ENCODE assay signal across 10 cellular contexts in the genomic region with DNA sequence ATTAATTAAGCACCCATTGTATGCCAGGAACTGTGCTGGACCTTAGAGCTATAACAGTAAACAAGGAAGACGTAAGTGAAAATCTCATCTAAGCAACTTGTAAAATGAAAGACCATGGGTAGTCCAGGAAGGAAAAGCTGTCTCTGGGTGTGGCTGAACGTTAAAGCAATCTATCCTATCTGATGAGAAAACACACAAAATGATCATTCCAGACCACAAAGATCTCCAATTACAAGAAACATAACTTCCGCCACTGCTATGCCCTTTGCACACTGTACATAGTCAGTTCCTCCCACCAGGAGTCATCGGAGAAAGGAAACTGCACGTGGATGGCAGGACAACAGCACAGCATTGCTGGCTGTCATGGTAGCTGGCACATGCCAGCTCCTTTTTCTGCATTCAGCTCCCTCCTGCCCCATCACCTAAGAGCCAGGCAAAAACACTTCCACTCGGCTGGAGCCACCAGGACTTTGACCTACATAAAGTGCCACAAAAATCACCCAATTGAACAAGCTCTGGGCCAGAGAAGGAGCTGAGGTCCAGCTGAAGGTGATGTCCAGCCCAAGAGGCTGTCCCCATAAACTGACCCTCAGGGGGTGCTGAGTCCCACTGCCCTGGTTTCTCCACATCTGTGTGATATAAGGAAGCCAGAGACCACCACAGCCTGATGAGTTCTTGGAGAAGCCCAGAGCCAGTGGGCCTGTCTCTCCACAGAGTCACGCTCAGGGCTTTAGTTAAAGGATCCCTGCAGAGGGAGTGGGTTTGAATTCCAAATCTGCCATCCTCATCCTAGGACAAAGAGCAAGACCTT. TPM values are rescaled to one million over a fixed set of nuclear protein-coding genes. Genes with fewer than 3 reads are reported as not detected.
DNase-seq lines count a peak whose midpoint lies in the region; ATAC-seq and TF ChIP-seq lines count a peak whose summit lies in the region.
"Had no signal": no experiment of that assay in that cellular context is flagged by ENCODE, and none has a peak within 500 bp of the region (broad histone marks: within the 10 kb centered on the region; RNA-seq: fewer than 3 reads in every experiment).

No MANE protein-coding gene starts in this region.

- H4K20me1 ChIP-seq in DND-41 (ENCODE audit: insufficient read depth, low read length) (no peaks in the 10 kb centered on the region), osteoblast (ENCODE audit: insufficient read depth, low read length) (no peaks in the 10 kb centered on the region)

- DNase-seq in DND-41 (no peak), LoVo (ENCODE audit: low spot score) (peak; percentile 44), cerebellum (ENCODE audit: low spot score) (peak; percentile 53), osteoblast (ENCODE audit: insufficient read length, low spot score, missing footprints) (peak; percentile 50), NCI-H1417 treated with DMSO at 0.1 percent for 48 hours (lab: John Stamatoyannopoulos, UW) (no peak)
- no peak for DNase-seq in effector CD8-positive, alpha-beta T cell (lab: John Stamatoyannopoulos, UW)
- DNase-seq in stimulated activated CD4-positive, alpha-beta T cell treated with anti-CD3 and anti-CD28 coated beads, Interleukin-4, amount 100 ng/mL, for 1 hour = no peak
- DNase-seq: CD8-positive, alpha-beta T cell; T-helper 2 cell had no signal

- peaks cover 59% of the 10 kb centered on the region for H3K4me1 ChIP-seq in DND-41 (ENCODE audit: insufficient read depth, low read length)
- peaks cover 7% of the 10 kb centered on the region for H3K4me1 ChIP-seq in osteoblast (ENCODE audit: insufficient read depth, low read length)

- peaks cover 9% of the 10 kb centered on the region for H3K9me3 ChIP-seq in DND-41 (ENCODE audit: insufficient read depth, low read length, severe bottlenecking)
- no peaks in the 10 kb centered on the region for H3K9me3 ChIP-seq in osteoblast (ENCODE audit: low read depth, low read length)

- no peak overlapping the region; the same call in 1 of the 2 replicates for H3K9ac ChIP-seq in DND-41 (ENCODE audit: low read depth, low read length)

- peak overlapping the region; percentile 96 for H3K27ac ChIP-seq in DND-41 (ENCODE audit: low read length)
- H3K27ac ChIP-seq in osteoblast (ENCODE audit: low read depth, low read length) = no peak overlapping the region

- ATAC-seq in DND-41 (ENCODE audit: insufficient read depth, low read depth) (no peak), HG02623 (IDR thresholded peaks at IDR 0.05; ENCODE audit: unreplicated experiment) (no peak)
- ATAC-seq: CD8-positive, alpha-beta T cell had no signal

- H2AFZ ChIP-seq in DND-41 (ENCODE audit: low read depth, low read length) (peak overlapping the region; percentile 40; the same call in 1 of the 2 replicates), osteoblast (ENCODE audit: low read length) (no peak overlapping the region)

- H3K4me3 ChIP-seq in DND-41 (ENCODE audit: low read depth in 1 of 2, low read length in 2 of 2) = no peak overlapping the region
- H3K4me3 ChIP-seq in osteoblast (ENCODE audit: insufficient read depth, low read length) = no peak overlapping the region

- H3K27me3 ChIP-seq in DND-41 (ENCODE audit: insufficient read depth, low read length, poor library complexity) (no peaks in the 10 kb centered on the region), osteoblast (ENCODE audit: insufficient read depth, low read length) (no peaks in the 10 kb centered on the region)

- no peaks in the 10 kb centered on the region for H3K36me3 ChIP-seq in DND-41 (ENCODE audit: insufficient read depth, low read length)
- no peaks in the 10 kb centered on the region for H3K36me3 ChIP-seq in osteoblast (ENCODE audit: insufficient read depth, low read length)

- H3K4me2 ChIP-seq in DND-41 (ENCODE audit: insufficient read depth, low read length) = no peak overlapping the region
- H3K4me2 ChIP-seq in osteoblast (ENCODE audit: insufficient read depth, low read length) = no peak overlapping the region

- H3K79me2 ChIP-seq in DND-41 (ENCODE audit: insufficient read depth, low read length) = no peaks in the 10 kb centered on the region
- H3K79me2 ChIP-seq in osteoblast (ENCODE audit: insufficient read depth, low read length) = peaks cover 14% of the 10 kb centered on the region

- TF ChIP-seq CTCF in DND-41 (IDR thresholded peaks at IDR 0.05; ENCODE audit: borderline replicate concordance, extremely low read depth, low read length, poor library complexity, severe bottlenecking) (no peak), osteoblast (IDR thresholded peaks at IDR 0.05; ENCODE audit: extremely low read depth, low read depth, low read length) (no peak)

RNA-seq across cellular contexts. Expression of a gene that starts 56.4 kb away (rescaled TPM):
- total RNA-seq in cerebellum (2.6 TPM), osteoblast (31.8 and 40.4 TPM in 2 replicates)
- total RNA-seq: CD8-positive, alpha-beta T cell had no signal

Comparison
In these comparisons a context has a peak if more than half of its experiments do, and no peak if none do; other contexts are left out.
1. DNase-seq: peak in LoVo (single experiment), cerebellum (single experiment) and osteoblast (single experiment); none in DND-41 (single experiment), effector CD8-positive, alpha-beta T cell (single experiment), stimulated activated CD4-positive, alpha-beta T cell treated with anti-CD3 and anti-CD28 coated beads, Interleukin-4, amount 100 ng/mL, for 1 hour (single experiment) and NCI-H1417 treated with DMSO at 0.1 percent for 48 hours (single experiment).